In the genomic region with DNA sequence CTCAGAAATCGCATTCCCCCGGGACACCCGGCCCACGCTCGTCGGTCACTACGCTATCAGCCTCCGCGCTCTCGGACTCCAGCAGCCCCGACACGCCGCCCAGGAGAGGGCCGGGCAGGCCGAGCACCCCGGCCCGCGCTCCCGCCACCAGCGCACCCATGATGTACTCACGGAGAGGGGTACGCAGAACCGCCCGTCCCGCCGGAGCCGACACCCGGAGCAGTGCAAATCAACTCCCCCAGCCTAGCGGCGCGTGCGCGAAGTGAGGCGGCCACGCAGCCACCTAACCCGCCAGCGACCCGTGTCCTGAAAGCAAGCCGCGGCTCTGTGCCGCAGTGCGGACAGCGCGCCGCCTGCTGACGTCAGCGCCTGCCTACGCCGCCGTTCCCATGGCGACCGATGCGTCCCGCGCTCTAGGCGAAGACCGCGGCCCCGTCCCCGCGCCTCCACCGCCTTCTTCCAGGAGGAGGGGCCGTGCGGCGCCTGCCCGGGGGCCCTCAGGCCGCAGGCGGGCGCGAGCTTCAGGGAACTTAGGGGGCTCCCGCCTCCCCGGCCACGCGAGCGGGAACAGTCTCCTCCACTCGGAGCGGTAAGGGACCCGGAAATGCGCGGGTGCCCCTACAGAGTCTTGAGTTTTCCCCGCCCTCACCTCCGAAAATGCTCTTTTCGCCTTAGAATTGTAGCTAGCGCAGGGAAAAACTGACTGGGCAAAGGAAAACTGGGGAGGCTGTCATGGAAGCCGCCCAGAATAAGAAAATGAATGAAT, we compare ENCODE assay signal across 8 cellular contexts. TPM values are rescaled to one million over a fixed set of nuclear protein-coding genes. Genes with fewer than 3 reads are reported as not detected.
DNase-seq lines count a peak whose midpoint lies in the region; ATAC-seq and TF ChIP-seq lines count a peak whose summit lies in the region.

Gene AHI1, minus strand, starts transcription at position 329 of the 766 bp plus-strand sequence. CDS start 5,503 bp downstream, outside the sequence.

- peak in 3 of 4 experiments; percentile 28 to 46 (median 46) for TF ChIP-seq CTCF in gastroesophageal sphincter (IDR thresholded peaks at IDR 0.05)

- DNase-seq in GM04504 (ENCODE audit: low read depth) (peak; percentile 84), HCEC 1CT (peak; percentile 91), MG63 (peak; percentile 95), SJSA1 (ENCODE audit: low read depth in 1 of 2, low spot score in 2 of 2) (peak; percentile 93 to 97), nucleus accumbens (lab: John Stamatoyannopoulos, UW) (peak; percentile 55 to 97 (median 89)), substantia nigra (lab: John Stamatoyannopoulos, UW) (peak; percentile 70 to 98 (median 90))
- DNase-seq in activated gamma-delta T cell treated with anti-CD3 and anti-CD28 coated beads, Interleukin-2, amount 50 U/mL, for 16 hours (ENCODE audit: low read depth), result peak; percentile 82

- ATAC-seq in gastroesophageal sphincter, result peak; percentile 96

- H3K27me3 ChIP-seq in MG63 (no peaks in the 10 kb centered on the region), SJSA1 (replicated peaks) (no peaks in the 10 kb centered on the region), gastroesophageal sphincter (no peaks in the 10 kb centered on the region)

- WGBS in gastroesophageal sphincter (ENCODE audit: low coverage in 1 of 2), 2 donors, result 0% methylated on average over 2 to 3 of the region's 85 CpGs

- no peak for TF ChIP-seq EP300 in gastroesophageal sphincter (IDR thresholded peaks at IDR 0.05)

- peak; percentile 89 to 90 for TF ChIP-seq POLR2A in gastroesophageal sphincter (IDR thresholded peaks at IDR 0.05)

- H3K4me3 ChIP-seq in MG63 (peak within 1 kb of the TSS; percentile 69), SJSA1 (peak within 1 kb of the TSS; percentile 74), gastroesophageal sphincter (peak within 1 kb of the TSS; percentile 79 to 95)

- H3K9me3 ChIP-seq in MG63, result no peaks in the 10 kb centered on the region
- H3K9me3 ChIP-seq in SJSA1 (replicated peaks), result no peaks in the 10 kb centered on the region
- H3K9me3 ChIP-seq in gastroesophageal sphincter, result no peaks in the 10 kb centered on the region

- H3K27ac ChIP-seq in SJSA1 (peak within 1 kb of the TSS; percentile 97), gastroesophageal sphincter (peak within 1 kb of the TSS; percentile 95 to 97 (median 96)), substantia nigra (ENCODE audit: low read depth, low read length, poor library complexity, severe bottlenecking) (peak within 1 kb of the TSS; percentile 93)

- H3K4me1 ChIP-seq in SJSA1 (replicated peaks) (peaks cover 8% of the 10 kb centered on the region), gastroesophageal sphincter (peaks cover 0 to 28% (median 5%) of the 10 kb centered on the region in 3 donors)

- peaks cover 27% of the 10 kb centered on the region for H3K36me3 ChIP-seq in MG63
- H3K36me3 ChIP-seq in SJSA1, result peaks cover 13% of the 10 kb centered on the region; the same call in 1 of the 2 replicates
- H3K36me3 ChIP-seq in gastroesophageal sphincter, result peaks cover 0 to 8% of the 10 kb centered on the region in 2 donors

RNA-seq across cellular contexts. Expression of gene AHI1, which starts in this region (rescaled TPM):
- 4.7 and 10.3 TPM in 2 replicates for total RNA-seq in MG63 (2014; rRNA removed; shearing (Covaris generic); ENCODE audit: low replicate concordance)
- total RNA-seq in SJSA1 (2014; rRNA removed; shearing (Covaris generic)), result 12.4 and 15.2 TPM in 2 replicates
- 10 to 100 TPM; 16.7 to 35.9 (median 27.0) TPM for total RNA-seq in gastroesophageal sphincter

Comparison
In these comparisons a context has a peak if more than half of its experiments do, and no peak if none do; other contexts are left out.
1. Peak in every context shown above with its lines: DNase-seq, ATAC-seq, H3K4me3 ChIP-seq and H3K27ac ChIP-seq.